In genomic region chr19:17332677-17333581, GRCh38 we compare ENCODE assay signal across 9 cellular contexts. TPM values are rescaled to one million over a fixed set of nuclear protein-coding genes. Genes with fewer than 3 reads are reported as not detected.
DNase-seq lines count a peak whose midpoint lies in the region; ATAC-seq, FAIRE-seq and TF ChIP-seq lines count a peak whose summit lies in the region.
"Had no signal": no experiment of that assay in that cellular context is flagged by ENCODE, and none has a peak within 500 bp of the region (broad histone marks: within the 10 kb centered on the region; RNA-seq: fewer than 3 reads in every experiment).

No MANE protein-coding gene starts in this region.

- H3K9me3 ChIP-seq in PC-3 (ENCODE audit: low read length) = no peaks in the 10 kb centered on the region

- POLR2A ChIA-PET in PC-3 (lab: Charles Lee; ENCODE audit: unreplicated experiment) = interaction anchor here (2.0 kb wide), 1 partner anchor 23 kb away, joined by 11 read pairs; the partner anchor contains the start of gene DDA1

- peaks cover 10% of the 10 kb centered on the region for H3K4me1 ChIP-seq in PC-3 (ENCODE audit: insufficient read depth, low read length)

- H3K4me3 Mint-ChIP-seq in CD14-positive monocyte = no peak overlapping the region

- CTCF ChIA-PET in PC-3 (lab: Charles Lee) = no interaction called here

- peaks cover 0 to 13% (median 8%) of the 10 kb centered on the region in 7 donors for H3K9me3 Mint-ChIP-seq in CD14-positive monocyte

- no peak overlapping the region for H2AFZ ChIP-seq in PC-3 (ENCODE audit: low read length)

- intact Hi-C loops in CD14-positive monocyte (cut with micrococcal nuclease) (no loop called here), PC-3 (cut with micrococcal nuclease) (no loop called here)

- H3K27ac Mint-ChIP-seq in CD14-positive monocyte = no peak overlapping the region

- no TSS peak for BruUV-seq in PC-3 (replicated peaks; lab: Mats Ljungman, UMichigan)

- no peak overlapping the region for H3K27ac ChIP-seq in PC-3 (ENCODE audit: low read length)

- H3K4me2 ChIP-seq in PC-3 (ENCODE audit: low read length) = no peak overlapping the region

- no peak for FAIRE-seq in bronchial epithelial cell (lab: Jason Lieb, UNC)
- FAIRE-seq: endometrium had no signal

- peaks cover 22 to 33% (median 23%) of the 10 kb centered on the region in 3 donors for H3K27me3 Mint-ChIP-seq in CD14-positive monocyte (ENCODE audit: low read depth in 3 of 3)

- peaks cover 5% of the 10 kb centered on the region for H3K79me2 ChIP-seq in PC-3 (ENCODE audit: low read length)

- H3K36me3 ChIP-seq in PC-3 (ENCODE audit: low read depth, low read length) (peaks cover 6% of the 10 kb centered on the region), bronchial epithelial cell (ENCODE audit: control insufficient read depth, insufficient read depth, low read length) (no peaks in the 10 kb centered on the region)

- no peaks in the 10 kb centered on the region for H3F3A ChIP-seq in PC-3 (ENCODE audit: low read length, unreplicated experiment)

- no peaks in the 10 kb centered on the region for H3K9me2 ChIP-seq in PC-3 (replicated peaks; ENCODE audit: low read length)

- H3K4me3 ChIP-seq in PC-3 (ENCODE audit: low read length) (no peak overlapping the region), bronchial epithelial cell (ENCODE audit: low read depth, low read length) (no peak overlapping the region)

- no peaks in the 10 kb centered on the region for H4K20me1 ChIP-seq in PC-3 (ENCODE audit: low read length)

- H3K4me1 Mint-ChIP-seq in CD14-positive monocyte = peaks cover 42% of the 10 kb centered on the region

- no peak for ATAC-seq in PC-3
- ATAC-seq in left lobe of liver = no peak
- ATAC-seq in HG02678 (IDR thresholded peaks at IDR 0.05; ENCODE audit: unreplicated experiment) = no peak

- H3K27me3 ChIP-seq in PC-3 (ENCODE audit: low read length) (no peaks in the 10 kb centered on the region), bronchial epithelial cell (ENCODE audit: control insufficient read depth, insufficient read depth, low read length) (peaks cover 9% of the 10 kb centered on the region)

- peak; percentile 50 for DNase-seq in CD14-positive monocyte (ENCODE audit: low spot score)
- DNase-seq in GM13977 (ENCODE audit: low spot score) = peak; percentile 56
- DNase-seq in PC-3 = peak; percentile 76
- DNase-seq in bronchial epithelial cell (ENCODE audit: low read depth) = peak; percentile 35
- peak; percentile 37 for DNase-seq in pons (ENCODE audit: low spot score)
- no peak for DNase-seq in left lobe of liver (ENCODE audit: low spot score)
- DNase-seq in AML-193 (lab: John Stamatoyannopoulos, UW) = no peak

- TF ChIP-seq CTCF in CD14-positive monocyte (IDR thresholded peaks at IDR 0.05) = no peak
- no peak for TF ChIP-seq CTCF in GM13977 (IDR thresholded peaks at IDR 0.05; ENCODE audit: extremely low read depth, insufficient read depth, missing control alignments)
- TF ChIP-seq CTCF in PC-3 (conservative IDR thresholded peaks at IDR 0.05; ENCODE audit: low read depth, low read length) = no peak
- no peak for TF ChIP-seq CTCF in bronchial epithelial cell (IDR thresholded peaks at IDR 0.05; ENCODE audit: insufficient read depth, low read length, severe bottlenecking)

- H3K36me3 Mint-ChIP-seq in CD14-positive monocyte = peaks cover 22 to 31% of the 10 kb centered on the region in 2 donors

- H3K9ac ChIP-seq in PC-3 (ENCODE audit: low read length) = no peak overlapping the region

- in situ Hi-C loops in GM13977 (cut with MboI; ENCODE audit: low pct_unique_long_range_greater_than_20kb, low sequenced_read_pairs, unreplicated experiment) = no loop called here

RNA-seq across cellular contexts. Expression of gene ANO8, which starts 1.7 kb away (rescaled TPM):
- under 1 TPM in 1 of 2 donors, not detected in 1; 0.11 TPM for polyA plus RNA-seq in CD14-positive monocyte
- total RNA-seq in PC-3 (2014; rRNA removed) (12.1 and 15.4 TPM in 2 replicates), bronchial epithelial cell (2.6 and 4.0 TPM in 2 replicates), left lobe of liver (9.6 TPM)

RNA-seq across cellular contexts. Expression of gene GTPBP3, which starts 4.4 kb away (rescaled TPM):
- 1 to 10 TPM; 1.0 to 1.7 TPM for polyA plus RNA-seq in CD14-positive monocyte
- total RNA-seq in PC-3 (2014; rRNA removed) (86.0 and 109 TPM in 2 replicates), bronchial epithelial cell (16.5 and 48.4 TPM in 2 replicates), left lobe of liver (14.3 TPM)

RNA-seq across cellular contexts. Expression of gene DDA1, which starts 23.6 kb away (rescaled TPM):
- polyA plus RNA-seq in CD14-positive monocyte = 10 to 100 TPM; 22.5 to 23.8 TPM
- total RNA-seq in PC-3 (2014; rRNA removed) (85.0 and 87.9 TPM in 2 replicates), bronchial epithelial cell (9.0 and 21.1 TPM in 2 replicates), left lobe of liver (10.9 TPM)

RNA-seq across cellular contexts. Expression of gene MRPL34, which starts 27.3 kb away (rescaled TPM):
- polyA plus RNA-seq in CD14-positive monocyte = 100 to 1,000 TPM; 155 to 208 TPM
- total RNA-seq in PC-3 (2014; rRNA removed) = 191 and 206 TPM in 2 replicates
- 23.7 and 24.3 TPM in 2 replicates for total RNA-seq in bronchial epithelial cell
- 148 TPM for total RNA-seq in left lobe of liver

RNA-seq across cellular contexts. Expression of gene ABHD8, which starts 29.7 kb away (rescaled TPM):
- polyA plus RNA-seq in CD14-positive monocyte = 10 to 100 TPM; 12.5 to 14.9 TPM
- total RNA-seq in PC-3 (2014; rRNA removed) (42.4 and 53.8 TPM in 2 replicates), bronchial epithelial cell (6.1 and 9.9 TPM in 2 replicates), left lobe of liver (18.4 TPM)

Comparison
In these comparisons a context has a peak if more than half of its experiments do, and no peak if none do; other contexts are left out.
1. DNase-seq: peak in CD14-positive monocyte (single experiment), GM13977 (single experiment), PC-3 (single experiment), bronchial epithelial cell (single experiment) and pons (single experiment); none in left lobe of liver (single experiment) and AML-193 (0 of 2).